Comparison of ENCODE assay signal across 24 cellular contexts in genomic region chr1:227557962-227558806, GRCh38. TPM values are rescaled to one million over a fixed set of nuclear protein-coding genes. Genes with fewer than 3 reads are reported as not detected.
DNase-seq lines count a peak whose midpoint lies in the region; ATAC-seq and TF ChIP-seq lines count a peak whose summit lies in the region.
"Had no signal": no experiment of that assay in that cellular context is flagged by ENCODE, and none has a peak within 500 bp of the region (broad histone marks: within the 10 kb centered on the region; RNA-seq: fewer than 3 reads in every experiment).

No MANE protein-coding gene starts in this region.

- intact Hi-C loops in mucosa of descending colon (cut with DNase I, micrococcal nuclease), result no loop called here
- intact Hi-C loops in thyroid gland (cut with DNase I), result no loop called here

- CTCF ChIA-PET in HEK293T (lab: Yijun Ruan, JAX), result interaction anchor here (0.6 kb wide), 1 partner anchor 39 kb away, joined by 3 read pairs; no protein-coding TSS in a partner anchor

- POLR2A ChIA-PET in HEK293T (lab: Yijun Ruan, JAX), result no interaction called here

- H3K4me3 Mint-ChIP-seq in chondrocyte (ENCODE audit: unreplicated experiment) (no peak overlapping the region), osteocyte (ENCODE audit: unreplicated experiment) (no peak overlapping the region)

- H3K4me1 ChIP-seq in mucosa of descending colon (ENCODE audit: low read depth), result no peaks in the 10 kb centered on the region
- peaks cover 0 to 10% of the 10 kb centered on the region in 2 donors for H3K4me1 ChIP-seq in thyroid gland
- H3K4me1 ChIP-seq: Caco-2 had no signal

- no peaks in the 10 kb centered on the region for H3K36me3 ChIP-seq in mucosa of descending colon (ENCODE audit: low read depth)
- H3K36me3 ChIP-seq in thyroid gland, result no peaks in the 10 kb centered on the region

- H3K27ac ChIP-seq in thyroid gland, result peak overlapping the region in 1 of 3 donors; percentile 3
- H3K27ac ChIP-seq: C4-2B, SK-N-MC had no signal

- H3K9me3 ChIP-seq in mucosa of descending colon (no peaks in the 10 kb centered on the region), thyroid gland (no peaks in the 10 kb centered on the region)

- H3K27me3 ChIP-seq in thyroid gland, result no peaks in the 10 kb centered on the region

- no peak overlapping the region for H3K4me3 ChIP-seq in mucosa of descending colon
- peak overlapping the region in 2 of 3 donors; percentile 7 to 23 for H3K4me3 ChIP-seq in thyroid gland (replicated peaks in 1 of 3)
- H3K4me3 ChIP-seq: GM12878, SK-N-MC had no signal

- no peak for TF ChIP-seq CTCF in chondrocyte (IDR thresholded peaks at IDR 0.05)
- TF ChIP-seq CTCF in mucosa of descending colon (IDR thresholded peaks at IDR 0.05), result no peak
- no peak for TF ChIP-seq CTCF in thyroid gland (IDR thresholded peaks at IDR 0.05)
- TF ChIP-seq CTCF in osteocyte (IDR thresholded peaks at IDR 0.05), result no peak

- no peaks in the 10 kb centered on the region for H3K27me3 Mint-ChIP-seq in chondrocyte (ENCODE audit: low read depth)
- no peaks in the 10 kb centered on the region for H3K27me3 Mint-ChIP-seq in osteocyte (ENCODE audit: unreplicated experiment)

- peaks cover 2% of the 10 kb centered on the region for H3K36me3 Mint-ChIP-seq in chondrocyte (ENCODE audit: low read depth)
- H3K36me3 Mint-ChIP-seq in osteocyte (ENCODE audit: unreplicated experiment), result no peaks in the 10 kb centered on the region

- no peak for DNase-seq in HEK293T (ENCODE audit: extremely low spot score)
- DNase-seq in chondrocyte (ENCODE audit: low spot score), result peak; percentile 87
- DNase-seq in mucosa of descending colon, result peak in 2 of 3 donors; percentile 18 to 45
- DNase-seq in thyroid gland, result peak; percentile 44 to 49
- DNase-seq in amygdala (lab: John Stamatoyannopoulos, UW), result no peak
- DNase-seq in osteocyte (ENCODE audit: extremely low spot score, unreplicated experiment), result no peak
- DNase-seq: Caco-2; CD8-positive, alpha-beta T cell; DMS79; EL; GDM1; MV-4-11; NCI-H1105; NCI-H146; NCI-H2029 treated with DMSO at 0.1 percent for 48 hours; NCI-H446 treated with DMSO at 0.1 percent for 48 hours; NCI-H526 treated with DMSO at 0.1 percent for 48 hours; SIG-M5; SW 1271 had no signal

- 34 to 46% methylated on average over 15 to 32 of the region's 34 CpGs for WGBS in thyroid gland, 2 donors

- H3K9me3 Mint-ChIP-seq in chondrocyte (ENCODE audit: low read depth) (peaks cover 11% of the 10 kb centered on the region), osteocyte (ENCODE audit: unreplicated experiment) (peaks cover 5% of the 10 kb centered on the region)
- H3K9me3 Mint-ChIP-seq: CD8-positive, alpha-beta T cell had no signal

- no peak for TF ChIP-seq POLR2A in thyroid gland (IDR thresholded peaks at IDR 0.05)

- ATAC-seq in mucosa of descending colon, result no peak
- no peak for ATAC-seq in GM18867 (IDR thresholded peaks at IDR 0.05; ENCODE audit: unreplicated experiment)
- ATAC-seq: CD8-positive, alpha-beta T cell; GM12878; Panc1 had no signal

- H3K4me1 Mint-ChIP-seq in chondrocyte (ENCODE audit: low read depth) (peaks cover 2% of the 10 kb centered on the region), osteocyte (ENCODE audit: unreplicated experiment) (peaks cover under 1% of the 10 kb centered on the region)

- H3K27ac Mint-ChIP-seq in chondrocyte (ENCODE audit: unreplicated experiment), result no peak overlapping the region
- no peak overlapping the region for H3K27ac Mint-ChIP-seq in osteocyte (ENCODE audit: unreplicated experiment)
- H3K27ac Mint-ChIP-seq: CD8-positive, alpha-beta T cell had no signal

TF ChIP-seq in HEK293T, 16 proteins besides CTCF, POLR2A, EP300 and RAD21:
- TF ChIP-seq SP1 (IDR thresholded peaks at IDR 0.05) (no peak), PKNOX1 (IDR thresholded peaks at IDR 0.05) (peak; percentile 73)

RNA-seq across cellular contexts. Expression of gene ZNF678, which starts 5.2 kb away (rescaled TPM):
- 4.2 to 6.3 TPM (median 4.6 TPM) in 3 replicates for total RNA-seq in chondrocyte
- 10 to 100 TPM in 1 of 3 donors, 1 to 10 TPM in 2; 6.8 to 10.4 (median 8.9) TPM for total RNA-seq in mucosa of descending colon
- 10 to 100 TPM; 15.9 to 35.4 (median 23.9) TPM for total RNA-seq in thyroid gland
- 6.8 and 6.9 TPM in 2 replicates for total RNA-seq in osteocyte

Comparison
In these comparisons a context has a peak if more than half of its experiments do, and no peak if none do; other contexts are left out.
1. DNase-seq: peak in chondrocyte (single experiment), mucosa of descending colon (2 of 3) and thyroid gland (2 of 2); none in HEK293T (single experiment), amygdala (0 of 56) and osteocyte (single experiment).